Comparison of ENCODE assay signal across 15 cellular contexts in genomic region chr3:71702131-71703024, GRCh38. TPM values are rescaled to one million over a fixed set of nuclear protein-coding genes. Genes with fewer than 3 reads are reported as not detected.
DNase-seq lines count a peak whose midpoint lies in the region; ATAC-seq and FAIRE-seq lines count a peak whose summit lies in the region.
"Had no signal": no experiment of that assay in that cellular context is flagged by ENCODE, and none has a peak within 500 bp of the region (broad histone marks: within the 10 kb centered on the region; RNA-seq: fewer than 3 reads in every experiment).

No MANE protein-coding gene starts in this region.

- H3K36me3 Mint-ChIP-seq in T-helper 2 cell treated with Interferon-gamma antibody and Interleukin-4, amounts not matched to agents 5 μg/mL and 100 μg/mL, for 36 hours (ENCODE audit: low read depth) = peaks cover 77% of the 10 kb centered on the region
- H3K36me3 Mint-ChIP-seq in effector memory CD8-positive, alpha-beta T cell (ENCODE audit: insufficient read depth) = peaks cover 39% of the 10 kb centered on the region

- in situ Hi-C loops in ACHN (cut with HindIII; ENCODE audit: low pct_ligation_motif_present, low pct_unique_long_range_greater_than_20kb, low sequenced_read_pairs) = no loop called here

- H3K4me1 ChIP-seq in small intestine (ENCODE audit: control insufficient read depth in 2 of 2, insufficient read depth in 1 of 2, low read depth in 1 of 2, low read length in 1 of 2) (no peaks in the 10 kb centered on the region), SJCRH30 (no peaks in the 10 kb centered on the region)
- H3K4me1 ChIP-seq: right atrium auricular region had no signal

- 73 to 85% (median 77%) methylated on average over 7 of the region's 7 CpGs for WGBS in small intestine, 3 donors

- H3K27ac Mint-ChIP-seq in T-helper 2 cell treated with Interferon-gamma antibody and Interleukin-4, amounts not matched to agents 5 μg/mL and 100 μg/mL, for 36 hours = peak overlapping the region; percentile 91
- H3K27ac Mint-ChIP-seq in effector memory CD8-positive, alpha-beta T cell = peak overlapping the region; percentile 50 to 92

- H3K4me3 ChIP-seq in small intestine (ENCODE audit: low read depth in 1 of 2, low read length in 2 of 2) (no peak overlapping the region), SJCRH30 (no peak overlapping the region)
- H3K4me3 ChIP-seq: right atrium auricular region had no signal

- peak overlapping the region; percentile 67 for H3K4me3 Mint-ChIP-seq in T-helper 2 cell treated with Interferon-gamma antibody and Interleukin-4, amounts not matched to agents 5 μg/mL and 100 μg/mL, for 36 hours
- H3K4me3 Mint-ChIP-seq in effector memory CD8-positive, alpha-beta T cell = peak overlapping the region; percentile 3 to 55

- H3K9me3 ChIP-seq in small intestine (ENCODE audit: control insufficient read depth, low read depth) (no peaks in the 10 kb centered on the region), SJCRH30 (replicated peaks) (no peaks in the 10 kb centered on the region)
- H3K9me3 ChIP-seq: right atrium auricular region had no signal

- DNase-seq in activated CD4-positive, CD25-positive, alpha-beta regulatory T cell treated with anti-CD3 and anti-CD28 coated beads, Interleukin-2, amount 50 U/mL, for 72 hours = no peak
- DNase-seq in T-helper 2 cell treated with Interferon-gamma antibody and Interleukin-4, amounts not matched to agents 5 μg/mL and 100 μg/mL, for 36 hours (ENCODE audit: low spot score) = peak; percentile 37
- no peak for DNase-seq in effector memory CD8-positive, alpha-beta T cell
- DNase-seq in small intestine (peak; percentile 25), GM03348 (ENCODE audit: low spot score) (no peak), SJCRH30 (no peak), ACHN (no peak)
- DNase-seq: anterior cingulate cortex, left cardiac atrium, NCI-H526, T1000 had no signal

- H3K27me3 Mint-ChIP-seq in T-helper 2 cell treated with Interferon-gamma antibody and Interleukin-4, amounts not matched to agents 5 μg/mL and 100 μg/mL, for 36 hours (ENCODE audit: low read depth) = no peaks in the 10 kb centered on the region
- H3K27me3 Mint-ChIP-seq in effector memory CD8-positive, alpha-beta T cell = no peaks in the 10 kb centered on the region

- H3K36me3 ChIP-seq in small intestine (ENCODE audit: control insufficient read depth in 2 of 2, insufficient read depth in 2 of 2, low read length in 2 of 2) (no peaks in the 10 kb centered on the region), SJCRH30 (no peaks in the 10 kb centered on the region)
- H3K36me3 ChIP-seq: right atrium auricular region had no signal

- H3K27me3 ChIP-seq in small intestine (ENCODE audit: control insufficient read depth in 2 of 2, insufficient read depth in 2 of 2, low read length in 2 of 2) (no peaks in the 10 kb centered on the region), SJCRH30 (no peaks in the 10 kb centered on the region)
- H3K27me3 ChIP-seq: right atrium auricular region had no signal

- peak; percentile 89 to 90 for ATAC-seq in activated CD4-positive, CD25-positive, alpha-beta regulatory T cell treated with anti-CD3 and anti-CD28 coated beads, Interleukin-2, amount 50 U/mL, for 24 hours
- ATAC-seq in effector memory CD8-positive, alpha-beta T cell (replicated peaks) = peak; percentile 85

- peaks cover 48% of the 10 kb centered on the region for H3K4me1 Mint-ChIP-seq in T-helper 2 cell treated with Interferon-gamma antibody and Interleukin-4, amounts not matched to agents 5 μg/mL and 100 μg/mL, for 36 hours (ENCODE audit: low read depth)
- H3K4me1 Mint-ChIP-seq in effector memory CD8-positive, alpha-beta T cell (ENCODE audit: low read depth in 2 of 2) = peaks cover 35 to 40% of the 10 kb centered on the region in 2 donors

- no peaks in the 10 kb centered on the region for H3K9me3 Mint-ChIP-seq in T-helper 2 cell treated with Interferon-gamma antibody and Interleukin-4, amounts not matched to agents 5 μg/mL and 100 μg/mL, for 36 hours
- H3K9me3 Mint-ChIP-seq in effector memory CD8-positive, alpha-beta T cell = no peaks in the 10 kb centered on the region

- H3K27ac ChIP-seq in small intestine (ENCODE audit: low read depth in 1 of 2, low read length in 1 of 2) = peak overlapping the region in 1 of 2 donors; percentile 17
- H3K27ac ChIP-seq in SJCRH30 = no peak overlapping the region
- H3K27ac ChIP-seq: right atrium auricular region had no signal

- no peak for FAIRE-seq in small intestine (lab: Jason Lieb, UNC)

RNA-seq across cellular contexts. Expression of gene EIF4E3, which starts 22.8 kb away (rescaled TPM):
- 10 to 100 TPM in 2 of 3 donors, 1 to 10 TPM in 1; 9.4 to 14.8 (median 11.3) TPM for polyA plus RNA-seq in small intestine
- 0.20 and 0.23 TPM in 2 replicates for total RNA-seq in SJCRH30 (2014; rRNA removed; shearing (Covaris generic))

RNA-seq across cellular contexts. Expression of gene GPR27, which starts 51.3 kb away (rescaled TPM):
- polyA plus RNA-seq in small intestine = 1 to 10 TPM in 1 of 3 donors, not detected in 2; 1.0 TPM
- not detected in 2 replicates for total RNA-seq in SJCRH30 (2014; rRNA removed; shearing (Covaris generic))
- total RNA-seq: A172, fibroblast of lung had no signal
- polyA plus RNA-seq: fibroblast of lung had no signal

Comparison
In these comparisons a context has a peak if more than half of its experiments do, and no peak if none do; other contexts are left out.
1. DNase-seq: peak in T-helper 2 cell treated with Interferon-gamma antibody and Interleukin-4, amounts not matched to agents 5 μg/mL and 100 μg/mL, for 36 hours (single experiment) and small intestine (single experiment); none in activated CD4-positive, CD25-positive, alpha-beta regulatory T cell treated with anti-CD3 and anti-CD28 coated beads, Interleukin-2, amount 50 U/mL, for 72 hours (single experiment), effector memory CD8-positive, alpha-beta T cell (0 of 3), GM03348 (single experiment), SJCRH30 (0 of 2) and ACHN (single experiment).